In genomic region chr1:74463301-74463988, GRCh38 we compare ENCODE assay signal across 10 cellular contexts. TPM values are rescaled to one million over a fixed set of nuclear protein-coding genes. Genes with fewer than 3 reads are reported as not detected.
A peak's percentile ranks its signal among the peaks of the same experiment; 100 is the strongest.
DNase-seq lines count a peak whose midpoint lies in the region; ATAC-seq and TF ChIP-seq lines count a peak whose summit lies in the region.
"Had no signal": no experiment of that assay in that cellular context is flagged by ENCODE, and none has a peak within 500 bp of the region (broad histone marks: within the 10 kb centered on the region; RNA-seq: fewer than 3 reads in every experiment).

No MANE protein-coding gene starts in this region.

- H2AFZ ChIP-seq in PC-9, result no peak overlapping the region

- H3K9me2 ChIP-seq in PC-9 (ENCODE audit: insufficient read depth), result no peaks in the 10 kb centered on the region

- intact Hi-C loops in PC-9 (cut with micrococcal nuclease; ENCODE audit: unreplicated experiment), result no loop called here

- POLR2A ChIA-PET in PC-9 (lab: Charles Lee; ENCODE audit: unreplicated experiment), result no interaction called here

- H3K27me3 ChIP-seq in GM06990 (replicated peaks; ENCODE audit: control insufficient read depth, insufficient read depth, low read length) (no peaks in the 10 kb centered on the region), PC-9 (ENCODE audit: insufficient read depth, low read depth) (no peaks in the 10 kb centered on the region)

- no peaks in the 10 kb centered on the region for H3K79me2 ChIP-seq in PC-9 (ENCODE audit: low read depth)

- H3K9me3 ChIP-seq in PC-9 (ENCODE audit: insufficient read depth, low read depth), result no peaks in the 10 kb centered on the region

- H4K20me1 ChIP-seq in PC-9 (ENCODE audit: insufficient read depth), result no peaks in the 10 kb centered on the region

- CTCF ChIA-PET in PC-9 (lab: Charles Lee), result no interaction called here

- BruUV-seq in PC-9 (replicated peaks; lab: Mats Ljungman, UMichigan), result no TSS peak

- H3K36me3 ChIP-seq in GM06990 (ENCODE audit: control insufficient read depth, insufficient read depth, low read length) (no peaks in the 10 kb centered on the region), PC-9 (ENCODE audit: low read depth) (no peaks in the 10 kb centered on the region)

- no peaks in the 10 kb centered on the region for H3F3A ChIP-seq in PC-9 (ENCODE audit: insufficient read depth, low read depth)

- ATAC-seq in GM21367 (IDR thresholded peaks at IDR 0.05; ENCODE audit: unreplicated experiment), result peak; percentile 86
- peak; percentile 68 for ATAC-seq in HG03354 (IDR thresholded peaks at IDR 0.05; ENCODE audit: poor library complexity, severe bottlenecking, unreplicated experiment)
- ATAC-seq: HCT116 had no signal

- H3K4me2 ChIP-seq in PC-9, result no peak overlapping the region

- no peak overlapping the region for H3K27ac ChIP-seq in PC-9

- H3K4me1 ChIP-seq in PC-9 (replicated peaks; ENCODE audit: insufficient read depth), result no peaks in the 10 kb centered on the region

- DNase-seq in GM06990 (ENCODE audit: extremely low read depth, insufficient read length), result peak; percentile 9
- DNase-seq in fibroblast of mammary gland (ENCODE audit: low read depth), result peak; percentile 73
- no peak for DNase-seq in HUDEP-2 (lab: John Stamatoyannopoulos, UW; ENCODE audit: unreplicated experiment in 76 of 76)
- no peak for DNase-seq in PC-9
- no peak for DNase-seq in OCI-M1 (lab: John Stamatoyannopoulos, UW)
- no peak for DNase-seq in NCI-H2081 treated with DMSO at 0.1 percent for 48 hours (lab: John Stamatoyannopoulos, UW)
- DNase-seq: activated B cell treated with CpG ODN at 0.5 μM for 24 hours had no signal

- TF ChIP-seq CTCF in GM06990 (IDR thresholded peaks at IDR 0.05; ENCODE audit: insufficient read depth, low read length, poor library complexity, severe bottlenecking) (no peak), fibroblast of mammary gland (conservative IDR thresholded peaks at IDR 0.05; ENCODE audit: control insufficient read depth, insufficient read depth, low read depth, low read length) (no peak), PC-9 (conservative IDR thresholded peaks at IDR 0.05) (no peak)

- H3K4me3 ChIP-seq in GM06990 (replicated peaks; ENCODE audit: low read depth, low read length) (no peak overlapping the region), fibroblast of mammary gland (ENCODE audit: control insufficient read depth, low read depth, low read length) (no peak overlapping the region), PC-9 (no peak overlapping the region)

RNA-seq across cellular contexts. Expression of gene LRRC53, which starts 49.0 kb away (rescaled TPM):
- total RNA-seq in PC-9 (2021), result not detected in 2 replicates
- total RNA-seq: activated B cell treated with CpG ODN at 0.5 μM for 24 hours had no signal

Comparison
In these comparisons a context has a peak if more than half of its experiments do, and no peak if none do; other contexts are left out.
1. DNase-seq: peak in GM06990 (single experiment) and fibroblast of mammary gland (single experiment); none in HUDEP-2 (0 of 76), PC-9 (0 of 2), OCI-M1 (single experiment) and NCI-H2081 treated with DMSO at 0.1 percent for 48 hours (single experiment).